Comparison of ENCODE assay signal across 1 cellular context in the genomic region with DNA sequence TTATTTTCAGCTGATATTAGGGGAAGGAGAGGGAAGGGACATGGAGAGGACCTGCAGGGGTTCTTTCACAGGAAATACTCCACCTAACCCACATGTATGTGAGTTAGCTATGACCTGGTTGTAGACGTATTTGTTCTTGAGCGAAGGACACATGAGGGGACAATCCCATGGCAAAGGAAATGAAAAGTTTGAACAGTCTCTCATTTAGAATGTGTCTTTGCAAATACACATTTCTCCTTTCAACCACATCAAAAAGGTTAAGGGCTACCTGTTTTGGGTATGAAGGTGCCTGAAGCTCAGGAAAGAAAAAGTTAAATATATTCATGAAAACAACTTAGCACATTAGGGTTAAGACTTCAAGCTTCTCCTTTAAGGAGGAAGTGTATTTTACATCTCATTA.
TF ChIP-seq lines count a peak whose summit lies in the region.

No MANE protein-coding gene starts in this region.

TF ChIP-seq in HepG2, 621 proteins besides CTCF, POLR2A, EP300 and RAD21:
- TF ChIP-seq TRIM24 (CRISPR knock-in tag; IDR thresholded peaks at IDR 0.05) (no peak), RARA (CRISPR knock-in tag; IDR thresholded peaks at IDR 0.05) (peak; percentile 20; the same call in 1 of the 2 replicates)
